ENCODE assay signal across 11 cellular contexts in genomic region chr2:84800194-84800805, GRCh38.
DNase-seq lines count a peak whose midpoint lies in the region; ATAC-seq and TF ChIP-seq lines count a peak whose summit lies in the region.
"Had no signal": no experiment of that assay in that cellular context is flagged by ENCODE, and none has a peak within 500 bp of the region (broad histone marks: within the 10 kb centered on the region; RNA-seq: fewer than 3 reads in every experiment).

No MANE protein-coding gene starts in this region.

- no peak overlapping the region for H3K4me3 ChIP-seq in suprapubic skin
- no peak overlapping the region for H3K4me3 ChIP-seq in hepatocyte

- H3K9me3 ChIP-seq in suprapubic skin = no peaks in the 10 kb centered on the region
- H3K9me3 ChIP-seq in hepatocyte (ENCODE audit: low read depth) = no peaks in the 10 kb centered on the region

- TF ChIP-seq CTCF in suprapubic skin (IDR thresholded peaks at IDR 0.05) (no peak), hepatocyte (IDR thresholded peaks at IDR 0.05; ENCODE audit: poor library complexity) (no peak)

- POLR2A ChIA-PET in activated naive CD8-positive, alpha-beta T cell treated with anti-CD3 and anti-CD28 coated beads, Interleukin-2, amount 10 ng/mL, durations not matched to agents 7 days and 5 days (lab: Charles Lee) = no interaction called here

- WGBS in suprapubic skin = 78% methylated on average over 1 of the region's 1 CpG
- 86% methylated on average over 1 of the region's 1 CpG for WGBS in hepatocyte (ENCODE audit: low lambda C conversion rate, missing lambda C conversion rate)

- H3K27me3 ChIP-seq in suprapubic skin = no peaks in the 10 kb centered on the region
- no peaks in the 10 kb centered on the region for H3K27me3 ChIP-seq in hepatocyte

- no peak for TF ChIP-seq POLR2A in suprapubic skin (IDR thresholded peaks at IDR 0.05)

- DNase-seq in activated naive CD8-positive, alpha-beta T cell treated with anti-CD3 and anti-CD28 coated beads, Interleukin-2, amount 10 ng/mL, durations not matched to agents 7 days and 5 days = no peak
- no peak for DNase-seq in activated naive CD8-positive, alpha-beta T cell treated with anti-CD3 and anti-CD28 coated beads for 36 hours
- DNase-seq in suprapubic skin (ENCODE audit: low spot score in 2 of 2) (no peak), hepatocyte (ENCODE audit: low spot score) (no peak), G401 (ENCODE audit: low spot score) (no peak)
- DNase-seq: NCI-H1436, PC-3 had no signal

- H3K4me2 ChIP-seq in hepatocyte = no peak overlapping the region

- peaks cover 14% of the 10 kb centered on the region for H3K36me3 Mint-ChIP-seq in activated naive CD8-positive, alpha-beta T cell treated with anti-CD3 and anti-CD28 coated beads, Interleukin-2, amount 10 ng/mL, durations not matched to agents 7 days and 5 days
- H3K36me3 Mint-ChIP-seq in activated naive CD8-positive, alpha-beta T cell treated with anti-CD3 and anti-CD28 coated beads for 36 hours = peaks cover 12% of the 10 kb centered on the region

- TF ChIP-seq EP300 in suprapubic skin (IDR thresholded peaks at IDR 0.05) = no peak

- H3K9me2 ChIP-seq in hepatocyte (replicated peaks; ENCODE audit: insufficient read depth) = no peaks in the 10 kb centered on the region

- H3K27ac ChIP-seq in suprapubic skin = no peak overlapping the region
- H3K27ac ChIP-seq in hepatocyte = no peak overlapping the region
- H3K27ac ChIP-seq: VCaP had no signal

- peaks cover 7% of the 10 kb centered on the region for H3K4me1 Mint-ChIP-seq in activated naive CD8-positive, alpha-beta T cell treated with anti-CD3 and anti-CD28 coated beads, Interleukin-2, amount 10 ng/mL, durations not matched to agents 7 days and 5 days
- H3K4me1 Mint-ChIP-seq in activated naive CD8-positive, alpha-beta T cell treated with anti-CD3 and anti-CD28 coated beads for 36 hours = peaks cover 18% of the 10 kb centered on the region

- H3K4me1 ChIP-seq in suprapubic skin (peaks cover 2% of the 10 kb centered on the region), hepatocyte (ENCODE audit: insufficient read depth) (no peaks in the 10 kb centered on the region)

- no peaks in the 10 kb centered on the region for H3K27me3 Mint-ChIP-seq in activated naive CD8-positive, alpha-beta T cell treated with anti-CD3 and anti-CD28 coated beads, Interleukin-2, amount 10 ng/mL, durations not matched to agents 7 days and 5 days
- H3K27me3 Mint-ChIP-seq in activated naive CD8-positive, alpha-beta T cell treated with anti-CD3 and anti-CD28 coated beads for 36 hours = no peaks in the 10 kb centered on the region

- peaks cover 8% of the 10 kb centered on the region for H3K9me3 Mint-ChIP-seq in activated naive CD8-positive, alpha-beta T cell treated with anti-CD3 and anti-CD28 coated beads, Interleukin-2, amount 10 ng/mL, durations not matched to agents 7 days and 5 days
- peaks cover 13% of the 10 kb centered on the region for H3K9me3 Mint-ChIP-seq in activated naive CD8-positive, alpha-beta T cell treated with anti-CD3 and anti-CD28 coated beads for 36 hours

- H3K36me3 ChIP-seq in suprapubic skin = no peaks in the 10 kb centered on the region
- no peaks in the 10 kb centered on the region for H3K36me3 ChIP-seq in hepatocyte (replicated peaks; ENCODE audit: insufficient read depth, low read depth)

- H3K27ac Mint-ChIP-seq in activated naive CD8-positive, alpha-beta T cell treated with anti-CD3 and anti-CD28 coated beads, Interleukin-2, amount 10 ng/mL, durations not matched to agents 7 days and 5 days = peak overlapping the region; percentile 50
- H3K27ac Mint-ChIP-seq in activated naive CD8-positive, alpha-beta T cell treated with anti-CD3 and anti-CD28 coated beads for 36 hours = no peak overlapping the region

- peak overlapping the region; percentile 64 for H3K4me3 Mint-ChIP-seq in activated naive CD8-positive, alpha-beta T cell treated with anti-CD3 and anti-CD28 coated beads, Interleukin-2, amount 10 ng/mL, durations not matched to agents 7 days and 5 days
- no peak overlapping the region for H3K4me3 Mint-ChIP-seq in activated naive CD8-positive, alpha-beta T cell treated with anti-CD3 and anti-CD28 coated beads for 36 hours

- ATAC-seq in activated naive CD8-positive, alpha-beta T cell treated with anti-CD3 and anti-CD28 coated beads, Interleukin-2, amount 10 ng/mL, durations not matched to agents 7 days and 5 days (ENCODE audit: low read depth) = no peak
- peak; percentile 86 for ATAC-seq in HG02610 (IDR thresholded peaks at IDR 0.05; ENCODE audit: unreplicated experiment)
- peak; percentile 79 for ATAC-seq in HG03520 (IDR thresholded peaks at IDR 0.05; ENCODE audit: unreplicated experiment)
- ATAC-seq in SK-N-SH treated with all-trans-retinoic acid at 6 μM for 48 hours = no peak
- ATAC-seq: PC-3 had no signal

- H4K20me1 ChIP-seq in hepatocyte (ENCODE audit: insufficient read depth, poor library complexity, severe bottlenecking) = no peaks in the 10 kb centered on the region

- H3K79me2 ChIP-seq in hepatocyte = no peaks in the 10 kb centered on the region

- no peak overlapping the region for H2AFZ ChIP-seq in hepatocyte

- in situ Hi-C loops in G401 (cut with HindIII; ENCODE audit: low sequenced_read_pairs) = no loop called here

TF ChIP-seq in SK-N-SH treated with all-trans-retinoic acid at 6 μM for 48 hours, 23 proteins besides CTCF, POLR2A, EP300 and RAD21:
- TF ChIP-seq OSR1 (CRISPR knock-in tag; IDR thresholded peaks at IDR 0.05) (no peak), CSDC2 (CRISPR knock-in tag; IDR thresholded peaks at IDR 0.05) (no peak), ARNTL (CRISPR knock-in tag; IDR thresholded peaks at IDR 0.05; ENCODE audit: borderline replicate concordance, low read depth) (no peak), ZNF8 (CRISPR knock-in tag; IDR thresholded peaks at IDR 0.05) (no peak), BACH2 (CRISPR knock-in tag; IDR thresholded peaks at IDR 0.05; ENCODE audit: borderline replicate concordance) (no peak), PPARA (CRISPR knock-in tag; IDR thresholded peaks at IDR 0.05; ENCODE audit: borderline replicate concordance) (no peak), SNAI2 (CRISPR knock-in tag; IDR thresholded peaks at IDR 0.05) (no peak), ZFP3 (CRISPR knock-in tag; IDR thresholded peaks at IDR 0.05) (no peak), CSRNP3 (CRISPR knock-in tag; IDR thresholded peaks at IDR 0.05) (no peak)

Comparison
In these comparisons a context has a peak if more than half of its experiments do, and no peak if none do; other contexts are left out.
1. ATAC-seq: peak in HG02610 (single experiment) and HG03520 (single experiment); none in activated naive CD8-positive, alpha-beta T cell treated with anti-CD3 and anti-CD28 coated beads, Interleukin-2, amount 10 ng/mL, durations not matched to agents 7 days and 5 days (single experiment) and SK-N-SH treated with all-trans-retinoic acid at 6 μM for 48 hours (single experiment).